Comparison of ENCODE assay signal across 11 cellular contexts in genomic region chr6:132122871-132123270, GRCh38.
A peak's percentile ranks its signal among the peaks of the same experiment; 100 is the strongest.
DNase-seq lines count a peak whose midpoint lies in the region; ATAC-seq, FAIRE-seq and TF ChIP-seq lines count a peak whose summit lies in the region.
"Had no signal": no experiment of that assay in that cellular context is flagged by ENCODE, and none has a peak within 500 bp of the region (broad histone marks: within the 10 kb centered on the region; RNA-seq: fewer than 3 reads in every experiment).

No MANE protein-coding gene starts in this region.

- no peak for DNase-seq in H54 (ENCODE audit: insufficient read length, low spot score)
- no peak for DNase-seq in Panc1 (ENCODE audit: low read depth, low spot score)
- peak; percentile 87 for DNase-seq in fibroblast of mammary gland (ENCODE audit: low read depth)
- DNase-seq in osteocyte (ENCODE audit: extremely low spot score, unreplicated experiment), result no peak
- no peak for DNase-seq in DMS79 (lab: John Stamatoyannopoulos, UW)
- no peak for DNase-seq in endothelial cell (ENCODE audit: low spot score)
- no peak for DNase-seq in NCI-H446 treated with DMSO at 0.1 percent for 48 hours (lab: John Stamatoyannopoulos, UW)
- DNase-seq: activated naive CD8-positive, alpha-beta T cell treated with anti-CD3 and anti-CD28 coated beads, Interleukin-2, amount 10 ng/mL, durations not matched to agents 7 days and 5 days; NCI-H1105 treated with DMSO at 0.1 percent for 48 hours; upper lobe of right lung had no signal

- no peak overlapping the region for H3K4me3 ChIP-seq in Panc1 (ENCODE audit: low read depth in 2 of 2, low read length in 2 of 2)
- H3K4me3 ChIP-seq in fibroblast of mammary gland (ENCODE audit: control insufficient read depth, low read depth, low read length), result no peak overlapping the region
- H3K4me3 ChIP-seq: upper lobe of right lung had no signal

- H3K36me3 Mint-ChIP-seq in osteocyte (ENCODE audit: unreplicated experiment) (peaks cover 3% of the 10 kb centered on the region), endothelial cell (ENCODE audit: low read depth, unreplicated experiment) (no peaks in the 10 kb centered on the region)
- H3K36me3 Mint-ChIP-seq: activated naive CD8-positive, alpha-beta T cell treated with anti-CD3 and anti-CD28 coated beads, Interleukin-2, amount 10 ng/mL, durations not matched to agents 7 days and 5 days had no signal

- peak overlapping the region; percentile 45 for H3K27ac Mint-ChIP-seq in osteocyte (ENCODE audit: unreplicated experiment)
- no peak overlapping the region for H3K27ac Mint-ChIP-seq in endothelial cell (ENCODE audit: unreplicated experiment)
- H3K27ac Mint-ChIP-seq: activated naive CD8-positive, alpha-beta T cell treated with anti-CD3 and anti-CD28 coated beads, Interleukin-2, amount 10 ng/mL, durations not matched to agents 7 days and 5 days had no signal

- in situ Hi-C loops in Panc1 (cut with HindIII; ENCODE audit: low pct_unique_long_range_greater_than_20kb, low sequenced_read_pairs), result no loop called here

- no peak for ATAC-seq in Panc1
- ATAC-seq: upper lobe of right lung had no signal

- CTCF ChIA-PET in Panc1 (lab: Charles Lee), result no interaction called here

- H3K27ac ChIP-seq in Panc1 (ENCODE audit: low read length), result peak overlapping the region; percentile 29; the same call in 1 of the 2 replicates
- H3K27ac ChIP-seq: upper lobe of right lung had no signal

- H3K4me1 ChIP-seq in Panc1 (ENCODE audit: control insufficient read depth, insufficient read depth, low read length), result no peaks in the 10 kb centered on the region
- H3K4me1 ChIP-seq: upper lobe of right lung had no signal

- H3K27me3 Mint-ChIP-seq in osteocyte (ENCODE audit: unreplicated experiment), result no peaks in the 10 kb centered on the region
- H3K27me3 Mint-ChIP-seq in endothelial cell (ENCODE audit: unreplicated experiment), result no peaks in the 10 kb centered on the region

- peak overlapping the region; percentile 5 for H3K4me3 Mint-ChIP-seq in osteocyte (ENCODE audit: unreplicated experiment)
- H3K4me3 Mint-ChIP-seq in endothelial cell (ENCODE audit: unreplicated experiment), result no peak overlapping the region
- H3K4me3 Mint-ChIP-seq: activated naive CD8-positive, alpha-beta T cell treated with anti-CD3 and anti-CD28 coated beads, Interleukin-2, amount 10 ng/mL, durations not matched to agents 7 days and 5 days had no signal

- FAIRE-seq in H54 (lab: Jason Lieb, UNC), result peak; percentile 92
- FAIRE-seq: GM12891 had no signal

- no peak for TF ChIP-seq POLR2A in H54 (IDR thresholded peaks at IDR 0.05; ENCODE audit: low read depth, low read length)

- H3K4me1 Mint-ChIP-seq in osteocyte (ENCODE audit: unreplicated experiment) (peaks cover 19% of the 10 kb centered on the region), endothelial cell (ENCODE audit: unreplicated experiment) (peaks cover 5% of the 10 kb centered on the region)
- H3K4me1 Mint-ChIP-seq: activated naive CD8-positive, alpha-beta T cell treated with anti-CD3 and anti-CD28 coated beads, Interleukin-2, amount 10 ng/mL, durations not matched to agents 7 days and 5 days had no signal

- POLR2A ChIA-PET in Panc1 (lab: Charles Lee), result no interaction called here

- no peaks in the 10 kb centered on the region for H3K9me3 ChIP-seq in Panc1 (ENCODE audit: control insufficient read depth, insufficient read depth, low read depth, low read length)
- H3K9me3 ChIP-seq: upper lobe of right lung had no signal

- no peaks in the 10 kb centered on the region for H3K27me3 ChIP-seq in Panc1 (ENCODE audit: control insufficient read depth, insufficient read depth, low read length)
- H3K27me3 ChIP-seq: upper lobe of right lung had no signal

- TF ChIP-seq CTCF in Panc1 (IDR thresholded peaks at IDR 0.05), result no peak
- TF ChIP-seq CTCF in fibroblast of mammary gland (conservative IDR thresholded peaks at IDR 0.05; ENCODE audit: control insufficient read depth, insufficient read depth, low read depth, low read length), result no peak
- no peak for TF ChIP-seq CTCF in osteocyte (IDR thresholded peaks at IDR 0.05)
- TF ChIP-seq CTCF in endothelial cell (IDR thresholded peaks at IDR 0.05; ENCODE audit: unreplicated experiment), result no peak

- intact Hi-C loops in Panc1 (cut with micrococcal nuclease; ENCODE audit: unreplicated experiment), result no loop called here

- H3K36me3 ChIP-seq in Panc1 (ENCODE audit: control insufficient read depth, insufficient read depth, low read length), result no peaks in the 10 kb centered on the region
- H3K36me3 ChIP-seq: upper lobe of right lung had no signal

- H3K9me3 Mint-ChIP-seq in osteocyte (ENCODE audit: unreplicated experiment) (peaks cover 6% of the 10 kb centered on the region), endothelial cell (ENCODE audit: unreplicated experiment) (no peaks in the 10 kb centered on the region)
- H3K9me3 Mint-ChIP-seq: activated naive CD8-positive, alpha-beta T cell treated with anti-CD3 and anti-CD28 coated beads, Interleukin-2, amount 10 ng/mL, durations not matched to agents 7 days and 5 days had no signal

- no TSS peak for BruUV-seq in Panc1 (replicated peaks; lab: Mats Ljungman, UMichigan)
